ENCODE assay signal across 15 cellular contexts in genomic region chr10:87760195-87760905, GRCh38. TPM values are rescaled to one million over a fixed set of nuclear protein-coding genes. Genes with fewer than 3 reads are reported as not detected.
A peak's percentile ranks its signal among the peaks of the same experiment; 100 is the strongest.
DNase-seq lines count a peak whose midpoint lies in the region; ATAC-seq and TF ChIP-seq lines count a peak whose summit lies in the region.
"Had no signal": no experiment of that assay in that cellular context is flagged by ENCODE, and none has a peak within 500 bp of the region (broad histone marks: within the 10 kb centered on the region; RNA-seq: fewer than 3 reads in every experiment).

No MANE protein-coding gene starts in this region.

- no peak overlapping the region for H4K91ac ChIP-seq in trophoblast cell (ENCODE audit: low read depth, low read length)

- H3K27me3 ChIP-seq in neutrophil: no peaks in the 10 kb centered on the region
- no peaks in the 10 kb centered on the region for H3K27me3 ChIP-seq in trophoblast cell (ENCODE audit: insufficient read depth, low read length)
- H3K27me3 ChIP-seq: thyroid gland had no signal

- H3K18ac ChIP-seq in trophoblast cell (ENCODE audit: low read length): no peak overlapping the region

- H3K4me3 ChIP-seq in neutrophil (ENCODE audit: low read depth in 1 of 2, low read length in 1 of 2) (no peak overlapping the region), trophoblast cell (ENCODE audit: low read depth, low read length) (no peak overlapping the region)
- H3K4me3 ChIP-seq: thyroid gland had no signal

- no peaks in the 10 kb centered on the region for H3K27me3 Mint-ChIP-seq in activated naive CD8-positive, alpha-beta T cell treated with anti-CD3 and anti-CD28 coated beads, Interleukin-2, amount 50 U/mL, for 24 hours

- no peaks in the 10 kb centered on the region for H3K9me3 ChIP-seq in neutrophil
- H3K9me3 ChIP-seq in trophoblast cell (ENCODE audit: insufficient read depth, low read depth, low read length): no peaks in the 10 kb centered on the region
- H3K9me3 ChIP-seq: thyroid gland had no signal

- no peak overlapping the region for H3K23ac ChIP-seq in trophoblast cell (ENCODE audit: low read length)

- H3K27ac ChIP-seq in neutrophil (peak overlapping the region; percentile 40), trophoblast cell (ENCODE audit: low read depth, low read length) (no peak overlapping the region)
- H3K27ac ChIP-seq: parathyroid adenoma, thyroid gland had no signal

- H3K4me1 Mint-ChIP-seq in activated naive CD8-positive, alpha-beta T cell treated with anti-CD3 and anti-CD28 coated beads, Interleukin-2, amount 50 U/mL, for 24 hours: peaks cover 39% of the 10 kb centered on the region

- H4K12ac ChIP-seq in trophoblast cell (ENCODE audit: low read depth, low read length): no peak overlapping the region

- H2BK120ac ChIP-seq in trophoblast cell (ENCODE audit: insufficient read depth, low read length, poor library complexity): no peak overlapping the region

- H3K4ac ChIP-seq in trophoblast cell (ENCODE audit: low read depth, low read length): no peak overlapping the region

- no peaks in the 10 kb centered on the region for H3K79me2 ChIP-seq in trophoblast cell (ENCODE audit: control insufficient read depth, insufficient read depth, low read length, poor library complexity)
- H3K79me2 ChIP-seq: parathyroid adenoma had no signal

- no peak overlapping the region for H4K8ac ChIP-seq in trophoblast cell (ENCODE audit: low read depth, low read length)

- H3K4me1 ChIP-seq in neutrophil (ENCODE audit: control insufficient read depth in 1 of 2, insufficient read depth in 1 of 2, low read depth in 1 of 2, low read length in 1 of 2) (peaks cover 10 to 16% of the 10 kb centered on the region in 2 experiments), trophoblast cell (ENCODE audit: control insufficient read depth in 1 of 2, insufficient read depth in 2 of 2, low read length in 2 of 2) (no peaks in the 10 kb centered on the region)
- H3K4me1 ChIP-seq: parathyroid adenoma, thyroid gland had no signal

- H2BK5ac ChIP-seq in trophoblast cell (ENCODE audit: low read depth, low read length, poor library complexity): no peak overlapping the region

- H2AFZ ChIP-seq in trophoblast cell (ENCODE audit: insufficient read depth, low read length, poor library complexity): no peak overlapping the region
- H2AFZ ChIP-seq: parathyroid adenoma had no signal

- no peak for ATAC-seq in activated naive CD8-positive, alpha-beta T cell treated with anti-CD3 and anti-CD28 coated beads, Interleukin-2, amount 50 U/mL, for 24 hours
- ATAC-seq in HG03159 (IDR thresholded peaks at IDR 0.05; ENCODE audit: unreplicated experiment): no peak
- ATAC-seq: activated CD4-positive, CD25-positive, alpha-beta regulatory T cell treated with anti-CD3 and anti-CD28 coated beads, Interleukin-2, amount 50 U/mL, for 24 hours; SK-N-SH treated with all-trans-retinoic acid at 6 μM for 48 hours had no signal

- H3K4me2 ChIP-seq in trophoblast cell (ENCODE audit: low read length): no peak overlapping the region

- H2AK5ac ChIP-seq in trophoblast cell (ENCODE audit: low read length): no peak overlapping the region

- WGBS in trophoblast cell (ENCODE audit: extremely low coverage, insufficient coverage, insufficient read length): no CpG with 5 or more reads among the region's 6 CpGs

- TF ChIP-seq CTCF in neutrophil (IDR thresholded peaks at IDR 0.05): no peak

- DNase-seq in NCI-H82 (lab: John Stamatoyannopoulos, UW) (peak; percentile 37), NCI-H82 treated with DMSO at 0.1 percent for 48 hours (lab: John Stamatoyannopoulos, UW; ENCODE audit: unreplicated experiment) (no peak), NCI-H226 (peak; percentile 51), trophoblast cell (no peak), NCI-H526 (lab: John Stamatoyannopoulos, UW) (no peak)
- DNase-seq in activated naive CD8-positive, alpha-beta T cell treated with anti-CD3 and anti-CD28 coated beads, Interleukin-2, amount 50 U/mL, for 24 hours: no peak
- DNase-seq: activated effector memory CD4-positive, alpha-beta T cell treated with Interleukin-2 at 50 U/mL for 16 hours; hippocampal formation; NCI-H1694 treated with DMSO at 0.1 percent for 48 hours; thyroid gland had no signal

- peaks cover 58% of the 10 kb centered on the region for H3K36me3 Mint-ChIP-seq in activated naive CD8-positive, alpha-beta T cell treated with anti-CD3 and anti-CD28 coated beads, Interleukin-2, amount 50 U/mL, for 24 hours (ENCODE audit: low read depth)

- H2BK12ac ChIP-seq in trophoblast cell (ENCODE audit: low read length): no peak overlapping the region

- no peak overlapping the region for H3K9ac ChIP-seq in trophoblast cell (ENCODE audit: low read length)
- H3K9ac ChIP-seq: parathyroid adenoma had no signal

- H3K36me3 ChIP-seq in neutrophil: peaks cover 10% of the 10 kb centered on the region
- peaks cover 2 to 8% of the 10 kb centered on the region in 2 experiments for H3K36me3 ChIP-seq in trophoblast cell (ENCODE audit: control insufficient read depth in 1 of 2, insufficient read depth in 2 of 2, low read length in 2 of 2)

- H3K79me1 ChIP-seq in trophoblast cell (ENCODE audit: low read length): no peaks in the 10 kb centered on the region

- no peak overlapping the region for H3K14ac ChIP-seq in trophoblast cell (ENCODE audit: low read length)

- H3K4me3 Mint-ChIP-seq in activated naive CD8-positive, alpha-beta T cell treated with anti-CD3 and anti-CD28 coated beads, Interleukin-2, amount 50 U/mL, for 24 hours: no peak overlapping the region

- peak overlapping the region; percentile 81 for H3K27ac Mint-ChIP-seq in activated naive CD8-positive, alpha-beta T cell treated with anti-CD3 and anti-CD28 coated beads, Interleukin-2, amount 50 U/mL, for 24 hours

- H3K9me3 Mint-ChIP-seq in activated naive CD8-positive, alpha-beta T cell treated with anti-CD3 and anti-CD28 coated beads, Interleukin-2, amount 50 U/mL, for 24 hours: no peaks in the 10 kb centered on the region

RNA-seq across cellular contexts. Expression of gene ATAD1, which starts 57.7 kb away (rescaled TPM):
- polyA plus RNA-seq in trophoblast cell (2013): 36.3 and 39.0 TPM in 2 replicates

Comparison
In these comparisons a context has a peak if more than half of its experiments do, and no peak if none do; other contexts are left out.
1. DNase-seq: peak in NCI-H82 (single experiment) and NCI-H226 (single experiment); none in NCI-H82 treated with DMSO at 0.1 percent for 48 hours (single experiment), activated naive CD8-positive, alpha-beta T cell treated with anti-CD3 and anti-CD28 coated beads, Interleukin-2, amount 50 U/mL, for 24 hours (single experiment), trophoblast cell (0 of 2) and NCI-H526 (0 of 2).